8 cellular contexts compared by ENCODE assay signal in the genomic region with DNA sequence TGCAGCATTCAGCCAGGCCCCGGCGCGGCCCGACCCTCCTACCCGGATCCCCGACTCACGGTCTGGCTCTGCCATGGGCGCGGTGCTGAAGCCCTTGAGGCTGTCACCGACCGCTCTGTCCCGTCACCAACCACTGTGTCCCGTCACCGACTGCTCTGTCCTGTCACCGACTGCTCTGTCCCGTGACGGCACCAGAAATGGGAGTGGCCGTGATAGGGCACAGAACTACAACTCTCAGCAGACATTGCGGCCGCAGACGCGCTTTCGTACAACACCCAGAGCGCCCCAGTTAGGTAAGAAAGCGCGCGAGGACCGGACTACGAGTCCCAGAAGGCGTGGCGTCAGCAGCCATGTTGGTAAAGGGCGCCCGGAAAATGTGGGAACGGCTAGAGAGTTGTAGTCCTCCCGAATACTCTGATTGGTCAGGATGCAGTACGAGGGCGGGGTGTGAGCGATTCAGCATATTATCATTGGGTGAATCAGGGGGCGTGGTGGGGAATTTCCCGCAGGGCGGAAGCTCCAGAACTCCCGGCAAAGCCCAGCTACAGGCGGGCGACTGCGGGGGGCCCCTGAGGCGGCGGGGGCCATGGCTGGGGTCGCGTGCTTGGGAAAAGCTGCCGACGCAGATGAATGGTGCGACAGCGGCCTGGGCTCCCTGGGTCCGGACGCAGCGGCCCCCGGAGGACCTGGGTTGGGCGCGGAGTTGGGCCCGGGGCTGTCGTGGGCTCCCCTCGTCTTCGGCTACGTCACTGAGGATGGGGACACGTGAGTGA. TPM values are rescaled to one million over a fixed set of nuclear protein-coding genes. Genes with fewer than 3 reads are reported as not detected.
DNase-seq lines count a peak whose midpoint lies in the region; ATAC-seq and TF ChIP-seq lines count a peak whose summit lies in the region.

A gene with protein sequence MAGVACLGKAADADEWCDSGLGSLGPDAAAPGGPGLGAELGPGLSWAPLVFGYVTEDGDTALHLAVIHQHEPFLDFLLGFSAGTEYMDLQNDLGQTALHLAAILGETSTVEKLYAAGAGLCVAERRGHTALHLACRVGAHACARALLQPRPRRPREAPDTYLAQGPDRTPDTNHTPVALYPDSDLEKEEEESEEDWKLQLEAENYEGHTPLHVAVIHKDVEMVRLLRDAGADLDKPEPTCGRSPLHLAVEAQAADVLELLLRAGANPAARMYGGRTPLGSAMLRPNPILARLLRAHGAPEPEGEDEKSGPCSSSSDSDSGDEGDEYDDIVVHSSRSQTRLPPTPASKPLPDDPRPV (plus strand): TSS at position 523 of the 773 bp plus-strand sequence. CDS start 64 bp downstream, at position 587.
TSS of gene SIRT2 (minus strand) at position 172 of the 773 bp plus-strand sequence. CDS start at position 75, 97 bp downstream.

- peak within 1 kb of the TSS; percentile 93 for H3K4me3 Mint-ChIP-seq in activated CD4-positive, alpha-beta T cell treated with anti-CD3 and anti-CD28 coated beads, Interleukin-2, amount 10 ng/mL, durations not matched to agents 24 days and 14 days

- TF ChIP-seq CTCF in BJ (IDR thresholded peaks at IDR 0.05; ENCODE audit: insufficient read depth, low read depth, low read length) (no peak), colonic mucosa (IDR thresholded peaks at IDR 0.05) (no peak)

- CTCF ChIA-PET in BJ (lab: Yijun Ruan, JAX), result interaction anchor here (0.5 to 2.0 kb wide), 10 partner anchors 10 to 497 kb away, joined by 3 to 10 read pairs (median 4); partner anchors contain the start of genes FAM98C, MRPS12 and SARS2

- no peaks in the 10 kb centered on the region for H3K27me3 Mint-ChIP-seq in activated CD4-positive, alpha-beta T cell treated with anti-CD3 and anti-CD28 coated beads, Interleukin-2, amount 10 ng/mL, durations not matched to agents 24 days and 14 days

- no peaks in the 10 kb centered on the region for H3K9me3 Mint-ChIP-seq in activated CD4-positive, alpha-beta T cell treated with anti-CD3 and anti-CD28 coated beads, Interleukin-2, amount 10 ng/mL, durations not matched to agents 24 days and 14 days

- POLR2A ChIA-PET in BJ (lab: Charles Lee), result interaction anchor here (0.5 kb wide), 1 partner anchor 58 kb away, joined by 15 read pairs; no protein-coding TSS in a partner anchor

- H3K9ac ChIP-seq in colonic mucosa (ENCODE audit: low read depth in 2 of 2, low read length in 2 of 2), result peak within 1 kb of the TSS; percentile 86 to 95

- intact Hi-C loops in activated CD4-positive, alpha-beta T cell treated with anti-CD3 and anti-CD28 coated beads, Interleukin-2, amount 10 ng/mL, durations not matched to agents 24 days and 14 days (cut with micrococcal nuclease), result loop anchor here (1.0 to 10.0 kb wide), 5 partner anchors 21 to 562 kb away; partner anchors contain the start of genes CATSPERG, FAM98C, MRPS12 and RINL
- intact Hi-C loops in colonic mucosa (cut with DNase I), result no loop called here

- peak within 1 kb of the TSS; percentile 95 for H3K27ac Mint-ChIP-seq in activated CD4-positive, alpha-beta T cell treated with anti-CD3 and anti-CD28 coated beads, Interleukin-2, amount 10 ng/mL, durations not matched to agents 24 days and 14 days

- H3K4me1 ChIP-seq in colonic mucosa, result no peaks in the 10 kb centered on the region

- no peaks in the 10 kb centered on the region for H3K9me3 ChIP-seq in colonic mucosa

- H3K36me3 ChIP-seq in BJ (ENCODE audit: control insufficient read depth, insufficient read depth, low read length) (0 out of 2 replicates have a peak, but pooled peaks cover 1% of the 10 kb centered on the region), colonic mucosa (no peaks in the 10 kb centered on the region)

- H3K27me3 ChIP-seq in BJ (ENCODE audit: control insufficient read depth, insufficient read depth, low read length) (no peaks in the 10 kb centered on the region), colonic mucosa (no peaks in the 10 kb centered on the region), layer of hippocampus (ENCODE audit: control insufficient read depth, insufficient read depth, low read length) (no peaks in the 10 kb centered on the region)

- peaks cover 23% of the 10 kb centered on the region for H3K36me3 Mint-ChIP-seq in activated CD4-positive, alpha-beta T cell treated with anti-CD3 and anti-CD28 coated beads, Interleukin-2, amount 10 ng/mL, durations not matched to agents 24 days and 14 days (ENCODE audit: low read depth)

- peak within 1 kb of the TSS; percentile 81 for H3K27ac ChIP-seq in colonic mucosa
- peak within 1 kb of the TSS; percentile 94 for H3K27ac ChIP-seq in layer of hippocampus (ENCODE audit: low read depth, low read length)

- ATAC-seq in GM19324 (IDR thresholded peaks at IDR 0.05; ENCODE audit: low FRiP score, unreplicated experiment), result peak; percentile 94
- peak; percentile 69 for ATAC-seq in HG03469 (IDR thresholded peaks at IDR 0.05; ENCODE audit: unreplicated experiment)

- peak; percentile 99 for DNase-seq in BJ (ENCODE audit: low read depth)
- peak; percentile 99 for DNase-seq in NCI-H526 treated with DMSO at 0.1 percent for 48 hours (lab: John Stamatoyannopoulos, UW)
- DNase-seq in activated CD4-positive, alpha-beta T cell treated with anti-CD3 and anti-CD28 coated beads, Interleukin-2, amount 10 ng/mL, durations not matched to agents 24 days and 14 days, result peak; percentile 100
- peak; percentile 100 for DNase-seq in colonic mucosa
- DNase-seq in stimulated activated CD4-positive, alpha-beta T cell treated with anti-CD3 and anti-CD28 coated beads, Interleukin-1b, Interleukin-23, amount 100 ng/mL, for 4 hours (ENCODE audit: low read depth in 2 of 2), result peak; percentile 91 to 95

- H3K4me1 Mint-ChIP-seq in activated CD4-positive, alpha-beta T cell treated with anti-CD3 and anti-CD28 coated beads, Interleukin-2, amount 10 ng/mL, durations not matched to agents 24 days and 14 days, result peaks cover 37% of the 10 kb centered on the region

- H3K4me3 ChIP-seq in BJ (ENCODE audit: low read depth, low read length) (peak within 1 kb of the TSS; percentile 87), colonic mucosa (peak within 1 kb of the TSS; percentile 90)

RNA-seq across cellular contexts. Expression of the first gene that starts in this region (rescaled TPM):
- 12.8 and 20.6 TPM in 2 replicates for polyA plus RNA-seq in BJ (2011; rRNA removed)
- 2.6 and 4.3 TPM in 2 replicates for polyA minus RNA-seq in BJ (2011; rRNA and poly(A)+ RNA removed)
- total RNA-seq in activated CD4-positive, alpha-beta T cell treated with anti-CD3 and anti-CD28 coated beads, Interleukin-2, amount 10 ng/mL, durations not matched to agents 24 days and 14 days, result 89.2 and 89.7 TPM in 2 replicates
- total RNA-seq in colonic mucosa, result 10 to 100 TPM; 40.7 to 52.4 TPM

RNA-seq across cellular contexts. Expression of gene SIRT2, which starts in this region (rescaled TPM):
- 44.4 and 71.8 TPM in 2 replicates for polyA plus RNA-seq in BJ (2011; rRNA removed)
- polyA minus RNA-seq in BJ (2011; rRNA and poly(A)+ RNA removed), result 15.4 and 35.5 TPM in 2 replicates
- total RNA-seq in activated CD4-positive, alpha-beta T cell treated with anti-CD3 and anti-CD28 coated beads, Interleukin-2, amount 10 ng/mL, durations not matched to agents 24 days and 14 days, result 23.6 and 30.1 TPM in 2 replicates
- 10 to 100 TPM; 28.0 to 32.9 TPM for total RNA-seq in colonic mucosa

Comparison
In these comparisons a context has a peak if more than half of its experiments do, and no peak if none do; other contexts are left out.
1. Peak in every context shown above with its lines: DNase-seq, ATAC-seq, H3K4me3 ChIP-seq and H3K27ac ChIP-seq.